ENCODE assay signal across 8 cellular contexts in genomic region chr12:26455936-26456569, GRCh38.
DNase-seq lines count a peak whose midpoint lies in the region; ATAC-seq, FAIRE-seq and TF ChIP-seq lines count a peak whose summit lies in the region.
"Not testable (repeated sequence)": the region's sequence is repeated elsewhere in the genome, so short reads cannot be mapped to it uniquely, and the experiment has no call there.

No MANE protein-coding gene starts in this region.

- not testable (repeated sequence) for H2AFZ ChIP-seq in astrocyte (ENCODE audit: low read depth, low read length); keratinocyte (ENCODE audit: control insufficient read depth, low read length)

- H3K4me3 Mint-ChIP-seq in astrocyte (ENCODE audit: unreplicated experiment), result not testable (repeated sequence)

- ATAC-seq in SK-N-SH treated with all-trans-retinoic acid at 6 μM for 48 hours, result not testable (repeated sequence)
- ATAC-seq in heart left ventricle, result peak; percentile 35 to 61 (median 47)

- not testable (repeated sequence) for H3K4me1 Mint-ChIP-seq in astrocyte (ENCODE audit: low read depth, unreplicated experiment)

- TF ChIP-seq POLR2A in heart left ventricle (IDR thresholded peaks at IDR 0.05), result not testable (repeated sequence)

- H3K9me1 ChIP-seq in keratinocyte (ENCODE audit: control insufficient read depth, extremely low read depth, insufficient read depth, low read length), result not testable (repeated sequence)

- H3K36me3 Mint-ChIP-seq in astrocyte (ENCODE audit: low read depth, unreplicated experiment), result not testable (repeated sequence)

- H3K4me2 ChIP-seq in astrocyte (ENCODE audit: low read length); keratinocyte (ENCODE audit: control insufficient read depth, extremely low read depth, insufficient read depth, low read depth, low read length): not testable (repeated sequence)

- peak overlapping the region; percentile 56 for H3K27ac ChIP-seq in HL-60 (replicated peaks)
- H3K27ac ChIP-seq in astrocyte (ENCODE audit: low read depth, low read length); keratinocyte (ENCODE audit: control insufficient read depth, insufficient read depth, low read length): not testable (repeated sequence)
- H3K27ac ChIP-seq in heart left ventricle, result peak overlapping the region in 5 of 12 donors; percentile 32 to 67 (median 51)

- FAIRE-seq in astrocyte (lab: Jason Lieb, UNC), result not testable (repeated sequence)
- FAIRE-seq in keratinocyte (lab: Jason Lieb, UNC), result peak; percentile 29

- peak; percentile 76 for DNase-seq in A172 (ENCODE audit: low spot score)
- DNase-seq in HL-60 (ENCODE audit: low read depth in 1 of 2, low spot score in 1 of 2); heart left ventricle; keratinocyte (ENCODE audit: low read depth, low spot score): not testable (repeated sequence)
- DNase-seq in MV-4-11 (lab: John Stamatoyannopoulos, UW), result peak; percentile 8
- DNase-seq in astrocyte (ENCODE audit: low read depth), result peak; percentile 21
- peak; percentile 3 for DNase-seq in fibroblast of mammary gland (ENCODE audit: low read depth)

- not testable (repeated sequence) for H3K9ac ChIP-seq in astrocyte (ENCODE audit: low read length); keratinocyte (ENCODE audit: control insufficient read depth, extremely low read depth, insufficient read depth, low read length)

- TF ChIP-seq CTCF in HL-60 (IDR thresholded peaks at IDR 0.05; ENCODE audit: insufficient read depth, low read length); astrocyte (IDR thresholded peaks at IDR 0.05; ENCODE audit: insufficient read depth, low read depth, low read length); fibroblast of mammary gland (conservative IDR thresholded peaks at IDR 0.05; ENCODE audit: control insufficient read depth, insufficient read depth, low read depth, low read length); heart left ventricle (IDR thresholded peaks at IDR 0.05); keratinocyte (optimal IDR thresholded peaks at IDR 0.05 in 1 of 3, IDR thresholded peaks at IDR 0.05 in 1 of 3, conservative IDR thresholded peaks at IDR 0.05 in 1 of 3; ENCODE audit: extremely low read depth in 1 of 3, insufficient read depth in 2 of 3, low read length in 3 of 3): not testable (repeated sequence)

- not testable (repeated sequence) for H3K4me1 ChIP-seq in astrocyte (ENCODE audit: insufficient read depth, low read length); keratinocyte (ENCODE audit: control insufficient read depth, extremely low read depth, insufficient read depth, low read length)
- peaks cover 0 to 44% (median 4%) of the 10 kb centered on the region in 12 donors for H3K4me1 ChIP-seq in heart left ventricle

- not testable (repeated sequence) for H3K27me3 Mint-ChIP-seq in astrocyte (ENCODE audit: low read depth, unreplicated experiment)

- 47 to 58% (median 52%) methylated on average over 3 of the region's 3 CpGs for WGBS in heart left ventricle, 4 donors

- not testable (repeated sequence) for H3K79me2 ChIP-seq in astrocyte (ENCODE audit: insufficient read depth, low read length); keratinocyte (ENCODE audit: control insufficient read depth, insufficient read depth, low read length)

- not testable (repeated sequence) for H3K9me3 Mint-ChIP-seq in astrocyte (ENCODE audit: unreplicated experiment)

- H4K20me1 ChIP-seq in astrocyte (ENCODE audit: insufficient read depth, low read length); keratinocyte (ENCODE audit: control insufficient read depth, extremely low read depth, insufficient read depth, low read length): not testable (repeated sequence)

- H3K4me3 ChIP-seq in HL-60 (replicated peaks; ENCODE audit: insufficient read depth, low read length); astrocyte (ENCODE audit: insufficient read depth, low read depth, low read length); fibroblast of mammary gland (ENCODE audit: control insufficient read depth, low read depth, low read length); heart left ventricle; keratinocyte (ENCODE audit: control insufficient read depth in 2 of 3, extremely low read depth in 1 of 3, insufficient read depth in 2 of 3, low read depth in 1 of 3, low read length in 3 of 3): not testable (repeated sequence)

- not testable (repeated sequence) for H3K36me3 ChIP-seq in astrocyte (ENCODE audit: insufficient read depth, low read length); keratinocyte (ENCODE audit: control insufficient read depth in 2 of 2, extremely low read depth in 1 of 2, insufficient read depth in 2 of 2, low read length in 2 of 2)
- H3K36me3 ChIP-seq in heart left ventricle, result peaks cover 0 to 11% (median 0%) of the 10 kb centered on the region in 9 donors

- intact Hi-C loops in heart left ventricle (cut with DNase I), result not testable (repeated sequence)

- not testable (repeated sequence) for H3K27ac Mint-ChIP-seq in astrocyte (ENCODE audit: unreplicated experiment)

- not testable (repeated sequence) for H3K9me3 ChIP-seq in astrocyte (ENCODE audit: insufficient read depth, low read depth, low read length); heart left ventricle; keratinocyte (ENCODE audit: control insufficient read depth, low read depth, low read length)

- not testable (repeated sequence) for H3K27me3 ChIP-seq in HL-60 (ENCODE audit: insufficient read depth, poor library complexity, severe bottlenecking); astrocyte (ENCODE audit: insufficient read depth, low read length); heart left ventricle; keratinocyte (ENCODE audit: control insufficient read depth, extremely low read depth, insufficient read depth, low read length)

- dilution Hi-C loops in keratinocyte (cut with MboI; ENCODE audit: extremely low pct_ligation_motif_present, low sequenced_read_pairs), result not testable (repeated sequence)

TF ChIP-seq in SK-N-SH treated with all-trans-retinoic acid at 6 μM for 48 hours, 23 proteins besides CTCF, POLR2A, EP300 and RAD21:
- TF ChIP-seq CSDC2 (CRISPR knock-in tag; IDR thresholded peaks at IDR 0.05) (peak; percentile 99), ESRRG (CRISPR knock-in tag; IDR thresholded peaks at IDR 0.05) (peak; percentile 89), SNAI2 (CRISPR knock-in tag; IDR thresholded peaks at IDR 0.05) (peak; percentile 99), OSR1 (CRISPR knock-in tag; IDR thresholded peaks at IDR 0.05) (peak; percentile 90), TCF4 (CRISPR knock-in tag; IDR thresholded peaks at IDR 0.05; ENCODE audit: borderline replicate concordance) (peak; percentile 61), GLIS3 (CRISPR knock-in tag; IDR thresholded peaks at IDR 0.05) (peak; percentile 79; the same call in 1 of the 2 replicates), ISL1 (CRISPR knock-in tag; IDR thresholded peaks at IDR 0.05) (peak; percentile 90), ZFP3 (CRISPR knock-in tag; IDR thresholded peaks at IDR 0.05) (peak; percentile 97), ZNF565 (CRISPR knock-in tag; conservative IDR thresholded peaks at IDR 0.05; ENCODE audit: low read depth) (peak; percentile 88), CREB5 (CRISPR knock-in tag; IDR thresholded peaks at IDR 0.05; ENCODE audit: low read depth) (peak; percentile 82)
- TF ChIP-seq, protein P1, sequence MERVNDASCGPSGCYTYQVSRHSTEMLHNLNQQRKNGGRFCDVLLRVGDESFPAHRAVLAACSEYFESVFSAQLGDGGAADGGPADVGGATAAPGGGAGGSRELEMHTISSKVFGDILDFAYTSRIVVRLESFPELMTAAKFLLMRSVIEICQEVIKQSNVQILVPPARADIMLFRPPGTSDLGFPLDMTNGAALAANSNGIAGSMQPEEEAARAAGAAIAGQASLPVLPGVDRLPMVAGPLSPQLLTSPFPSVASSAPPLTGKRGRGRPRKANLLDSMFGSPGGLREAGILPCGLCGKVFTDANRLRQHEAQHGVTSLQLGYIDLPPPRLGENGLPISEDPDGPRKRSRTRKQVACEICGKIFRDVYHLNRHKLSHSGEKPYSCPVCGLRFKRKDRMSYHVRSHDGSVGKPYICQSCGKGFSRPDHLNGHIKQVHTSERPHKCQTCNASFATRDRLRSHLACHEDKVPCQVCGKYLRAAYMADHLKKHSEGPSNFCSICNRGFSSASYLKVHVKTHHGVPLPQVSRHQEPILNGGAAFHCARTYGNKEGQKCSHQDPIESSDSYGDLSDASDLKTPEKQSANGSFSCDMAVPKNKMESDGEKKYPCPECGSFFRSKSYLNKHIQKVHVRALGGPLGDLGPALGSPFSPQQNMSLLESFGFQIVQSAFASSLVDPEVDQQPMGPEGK (CRISPR knock-in tag; IDR thresholded peaks at IDR 0.05; ENCODE audit: borderline replicate concordance), result peak; percentile 74; the same call in 1 of the 2 replicates
TF ChIP-seq in SK-N-SH treated with all-trans-retinoic acid at 6 μM for 48 hours: peak in this region for 11; not testable (repeated sequence) for 12.
